Comparison of ENCODE assay signal across 1 cellular context in the genomic region with DNA sequence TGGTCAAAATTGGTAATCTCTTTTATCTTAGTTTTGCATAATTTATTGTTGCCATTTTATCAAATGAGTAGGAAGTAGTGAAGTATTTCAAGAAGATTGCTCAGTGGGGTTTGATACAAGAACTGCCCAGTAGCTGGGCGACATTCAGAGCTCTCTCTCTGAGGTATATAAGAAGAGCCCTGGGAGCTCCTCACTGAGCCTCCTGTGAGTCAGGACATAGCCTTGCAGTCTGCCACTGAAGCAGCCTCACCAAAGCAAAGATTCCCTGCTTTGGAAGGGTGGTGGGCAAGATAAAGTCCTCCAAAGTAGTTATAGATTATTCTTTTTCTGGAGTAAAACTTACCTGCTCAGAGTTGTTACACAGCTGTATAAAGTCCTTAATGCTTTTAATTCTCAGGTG.
TF ChIP-seq lines count a peak whose summit lies in the region.

No MANE protein-coding gene starts in this region.

TF ChIP-seq in GM23338, 12 proteins besides CTCF, POLR2A, EP300 and RAD21 (continued from another document):
- TF ChIP-seq STAT1 (IDR thresholded peaks at IDR 0.05; ENCODE audit: unreplicated experiment), result no peak
- no peak for TF ChIP-seq EZH2phosphoT487 (IDR thresholded peaks at IDR 0.05; ENCODE audit: unreplicated experiment)
- TF ChIP-seq, protein P1, sequence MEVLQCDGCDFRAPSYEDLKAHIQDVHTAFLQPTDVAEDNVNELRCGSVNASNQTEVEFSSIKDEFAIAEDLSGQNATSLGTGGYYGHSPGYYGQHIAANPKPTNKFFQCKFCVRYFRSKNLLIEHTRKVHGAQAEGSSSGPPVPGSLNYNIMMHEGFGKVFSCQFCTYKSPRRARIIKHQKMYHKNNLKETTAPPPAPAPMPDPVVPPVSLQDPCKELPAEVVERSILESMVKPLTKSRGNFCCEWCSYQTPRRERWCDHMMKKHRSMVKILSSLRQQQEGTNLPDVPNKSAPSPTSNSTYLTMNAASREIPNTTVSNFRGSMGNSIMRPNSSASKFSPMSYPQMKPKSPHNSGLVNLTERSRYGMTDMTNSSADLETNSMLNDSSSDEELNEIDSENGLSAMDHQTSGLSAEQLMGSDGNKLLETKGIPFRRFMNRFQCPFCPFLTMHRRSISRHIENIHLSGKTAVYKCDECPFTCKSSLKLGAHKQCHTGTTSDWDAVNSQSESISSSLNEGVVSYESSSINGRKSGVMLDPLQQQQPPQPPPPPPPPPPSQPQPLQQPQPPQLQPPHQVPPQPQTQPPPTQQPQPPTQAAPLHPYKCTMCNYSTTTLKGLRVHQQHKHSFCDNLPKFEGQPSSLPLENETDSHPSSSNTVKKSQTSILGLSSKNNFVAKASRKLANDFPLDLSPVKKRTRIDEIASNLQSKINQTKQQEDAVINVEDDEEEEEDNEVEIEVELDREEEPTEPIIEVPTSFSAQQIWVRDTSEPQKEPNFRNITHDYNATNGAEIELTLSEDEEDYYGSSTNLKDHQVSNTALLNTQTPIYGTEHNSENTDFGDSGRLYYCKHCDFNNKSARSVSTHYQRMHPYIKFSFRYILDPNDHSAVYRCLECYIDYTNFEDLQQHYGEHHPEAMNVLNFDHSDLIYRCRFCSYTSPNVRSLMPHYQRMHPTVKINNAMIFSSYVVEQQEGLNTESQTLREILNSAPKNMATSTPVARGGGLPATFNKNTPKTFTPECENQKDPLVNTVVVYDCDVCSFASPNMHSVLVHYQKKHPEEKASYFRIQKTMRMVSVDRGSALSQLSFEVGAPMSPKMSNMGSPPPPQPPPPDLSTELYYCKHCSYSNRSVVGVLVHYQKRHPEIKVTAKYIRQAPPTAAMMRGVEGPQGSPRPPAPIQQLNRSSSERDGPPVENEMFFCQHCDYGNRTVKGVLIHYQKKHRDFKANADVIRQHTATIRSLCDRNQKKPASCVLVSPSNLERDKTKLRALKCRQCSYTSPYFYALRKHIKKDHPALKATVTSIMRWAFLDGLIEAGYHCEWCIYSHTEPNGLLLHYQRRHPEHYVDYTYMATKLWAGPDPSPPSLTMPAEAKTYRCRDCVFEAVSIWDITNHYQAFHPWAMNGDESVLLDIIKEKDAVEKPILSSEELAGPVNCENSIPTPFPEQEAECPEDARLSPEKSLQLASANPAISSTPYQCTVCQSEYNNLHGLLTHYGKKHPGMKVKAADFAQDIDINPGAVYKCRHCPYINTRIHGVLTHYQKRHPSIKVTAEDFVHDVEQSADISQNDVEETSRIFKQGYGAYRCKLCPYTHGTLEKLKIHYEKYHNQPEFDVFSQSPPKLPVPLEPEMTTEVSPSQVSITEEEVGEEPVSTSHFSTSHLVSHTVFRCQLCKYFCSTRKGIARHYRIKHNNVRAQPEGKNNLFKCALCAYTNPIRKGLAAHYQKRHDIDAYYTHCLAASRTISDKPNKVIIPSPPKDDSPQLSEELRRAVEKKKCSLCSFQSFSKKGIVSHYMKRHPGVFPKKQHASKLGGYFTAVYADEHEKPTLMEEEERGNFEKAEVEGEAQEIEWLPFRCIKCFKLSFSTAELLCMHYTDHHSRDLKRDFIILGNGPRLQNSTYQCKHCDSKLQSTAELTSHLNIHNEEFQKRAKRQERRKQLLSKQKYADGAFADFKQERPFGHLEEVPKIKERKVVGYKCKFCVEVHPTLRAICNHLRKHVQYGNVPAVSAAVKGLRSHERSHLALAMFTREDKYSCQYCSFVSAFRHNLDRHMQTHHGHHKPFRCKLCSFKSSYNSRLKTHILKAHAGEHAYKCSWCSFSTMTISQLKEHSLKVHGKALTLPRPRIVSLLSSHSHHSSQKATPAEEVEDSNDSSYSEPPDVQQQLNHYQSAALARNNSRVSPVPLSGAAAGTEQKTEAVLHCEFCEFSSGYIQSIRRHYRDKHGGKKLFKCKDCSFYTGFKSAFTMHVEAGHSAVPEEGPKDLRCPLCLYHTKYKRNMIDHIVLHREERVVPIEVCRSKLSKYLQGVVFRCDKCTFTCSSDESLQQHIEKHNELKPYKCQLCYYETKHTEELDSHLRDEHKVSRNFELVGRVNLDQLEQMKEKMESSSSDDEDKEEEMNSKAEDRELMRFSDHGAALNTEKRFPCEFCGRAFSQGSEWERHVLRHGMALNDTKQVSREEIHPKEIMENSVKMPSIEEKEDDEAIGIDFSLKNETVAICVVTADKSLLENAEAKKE (CRISPR knock-in tag; IDR thresholded peaks at IDR 0.05), result no peak
